ENCODE assay signal across 1 cellular context in genomic region chr6:20205722-20206154, GRCh38.
TF ChIP-seq lines count a peak whose summit lies in the region.

No MANE protein-coding gene starts in this region.

TF ChIP-seq in H1, 55 proteins besides CTCF, POLR2A, EP300 and RAD21 (continued from another document):
- peak; percentile 8; the same call in 1 of the 2 replicates for TF ChIP-seq JUND (IDR thresholded peaks at IDR 0.05; ENCODE audit: low read length)
